19 cellular contexts compared by ENCODE assay signal in the genomic region with DNA sequence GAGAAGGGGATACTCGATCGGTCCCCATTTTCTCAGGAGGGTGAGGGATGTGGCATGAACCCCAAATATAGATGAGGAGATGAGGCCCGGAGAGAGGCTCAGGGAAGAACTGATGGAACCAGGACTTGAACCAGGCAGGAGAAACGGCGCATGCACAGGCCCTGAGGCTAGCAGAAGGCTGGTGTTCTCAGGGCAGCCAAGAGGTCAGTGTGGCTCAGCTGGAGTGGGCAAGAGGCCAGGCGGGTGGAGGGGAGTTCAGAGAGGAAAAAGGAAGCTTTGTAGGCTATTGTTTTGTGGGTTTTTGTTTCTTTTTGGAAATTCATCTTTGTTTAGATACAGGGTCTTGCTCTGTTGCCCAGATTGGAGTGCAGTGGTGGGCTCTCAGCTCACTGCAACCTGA.
DNase-seq lines count a peak whose midpoint lies in the region; ATAC-seq, FAIRE-seq and TF ChIP-seq lines count a peak whose summit lies in the region.
"Had no signal": no experiment of that assay in that cellular context is flagged by ENCODE, and none has a peak within 500 bp of the region (broad histone marks: within the 10 kb centered on the region; RNA-seq: fewer than 3 reads in every experiment).

No MANE protein-coding gene starts in this region.

- CTCF ChIA-PET in OCI-LY7 (lab: Charles Lee; ENCODE audit: unreplicated experiment) = no interaction called here

- peak overlapping the region; percentile 79 for H3K27ac Mint-ChIP-seq in astrocyte (ENCODE audit: unreplicated experiment)
- H3K27ac Mint-ChIP-seq: activated CD4-positive, alpha-beta T cell treated with anti-CD3 and anti-CD28 coated beads, Interleukin-2, amount 10 ng/mL, durations not matched to agents 24 days and 14 days; HFFc6; memory B cell; T-helper 1 cell treated with Interleukin-12 subunit alpha and Interleukin-12 subunit beta and Interleukin-4 antibody, amounts not matched to agents 30 μg/mL and 1 μg/mL, for 36 hours had no signal

- peaks cover 16% of the 10 kb centered on the region for H3K36me3 Mint-ChIP-seq in astrocyte (ENCODE audit: low read depth, unreplicated experiment)
- H3K36me3 Mint-ChIP-seq: memory B cell had no signal

- DNase-seq in CD1c-positive myeloid dendritic cell (ENCODE audit: extremely low spot score) = peak; percentile 35
- DNase-seq in astrocyte (ENCODE audit: low read depth) = no peak
- DNase-seq in left cardiac atrium = peak; percentile 49
- peak; percentile 65 for DNase-seq in occipital lobe (lab: John Stamatoyannopoulos, UW)
- no peak for DNase-seq in NCI-H526 treated with DMSO at 0.1 percent for 48 hours (lab: John Stamatoyannopoulos, UW)
- no peak for DNase-seq in NCI-H2107 (lab: John Stamatoyannopoulos, UW)
- no peak for DNase-seq in OCI-LY7 (ENCODE audit: low spot score)
- DNase-seq in NCI-H1694 (lab: John Stamatoyannopoulos, UW) = no peak
- DNase-seq: activated CD4-positive, alpha-beta T cell treated with anti-CD3 and anti-CD28 coated beads, Interleukin-2, amount 10 ng/mL, durations not matched to agents 24 days and 14 days; activated T-cell treated with anti-CD3 and anti-CD28 coated beads, Interleukin-2, amount 50 U/mL, for 48 hours; HFFc6; NCI-H446 treated with DMSO at 0.1 percent for 48 hours; stimulated activated CD4-positive, alpha-beta T cell treated with anti-CD3 and anti-CD28 coated beads, Interleukin-2, amount 100 ng/mL, for 48 hours had no signal

- H3K4me1 ChIP-seq in astrocyte (ENCODE audit: insufficient read depth, low read length) = no peaks in the 10 kb centered on the region
- peaks cover 15% of the 10 kb centered on the region for H3K4me1 ChIP-seq in OCI-LY7 (ENCODE audit: insufficient read depth, low read length, poor library complexity, severe bottlenecking)
- H3K4me1 ChIP-seq: ascending aorta, prostate gland had no signal

- H3K9me3 Mint-ChIP-seq in astrocyte (ENCODE audit: unreplicated experiment) = peaks cover 24% of the 10 kb centered on the region
- H3K9me3 Mint-ChIP-seq: activated CD4-positive, alpha-beta T cell treated with anti-CD3 and anti-CD28 coated beads, Interleukin-2, amount 10 ng/mL, durations not matched to agents 24 days and 14 days; memory B cell; T-helper 1 cell treated with Interleukin-12 subunit alpha and Interleukin-12 subunit beta and Interleukin-4 antibody, amounts not matched to agents 30 μg/mL and 1 μg/mL, for 36 hours had no signal

- H3K36me3 ChIP-seq in astrocyte (ENCODE audit: insufficient read depth, low read length) (no peaks in the 10 kb centered on the region), OCI-LY7 (ENCODE audit: insufficient read depth, low read length) (no peaks in the 10 kb centered on the region)
- H3K36me3 ChIP-seq: ascending aorta, prostate gland had no signal

- peaks cover 82% of the 10 kb centered on the region for H4K20me1 ChIP-seq in astrocyte (ENCODE audit: insufficient read depth, low read length)
- H4K20me1 ChIP-seq in OCI-LY7 (ENCODE audit: insufficient read depth, low read length) = no peaks in the 10 kb centered on the region

- H3K27ac ChIP-seq in astrocyte (ENCODE audit: low read depth, low read length) (no peak overlapping the region), OCI-LY7 (ENCODE audit: low read depth, low read length, poor library complexity, severe bottlenecking) (no peak overlapping the region)
- H3K27ac ChIP-seq: ascending aorta, prostate gland had no signal

- H3K4me2 ChIP-seq in astrocyte (ENCODE audit: low read length) = no peak overlapping the region
- no peak overlapping the region for H3K4me2 ChIP-seq in OCI-LY7 (ENCODE audit: low read length)

- H3K4me3 Mint-ChIP-seq in astrocyte (ENCODE audit: unreplicated experiment) = no peak overlapping the region
- H3K4me3 Mint-ChIP-seq: activated CD4-positive, alpha-beta T cell treated with anti-CD3 and anti-CD28 coated beads, Interleukin-2, amount 10 ng/mL, durations not matched to agents 24 days and 14 days; HFFc6; memory B cell; T-helper 1 cell treated with Interleukin-12 subunit alpha and Interleukin-12 subunit beta and Interleukin-4 antibody, amounts not matched to agents 30 μg/mL and 1 μg/mL, for 36 hours had no signal

- TF ChIP-seq CTCF in astrocyte (IDR thresholded peaks at IDR 0.05; ENCODE audit: insufficient read depth, low read depth, low read length) (no peak), OCI-LY7 (conservative IDR thresholded peaks at IDR 0.05; ENCODE audit: low read length) (no peak)

- BruUV-seq in OCI-LY7 (replicated peaks; lab: Mats Ljungman, UMichigan) = no TSS peak

- H3K4me3 ChIP-seq in astrocyte (ENCODE audit: insufficient read depth, low read depth, low read length) (no peak overlapping the region), OCI-LY7 (ENCODE audit: low read depth, low read length, poor library complexity, severe bottlenecking) (no peak overlapping the region)
- H3K4me3 ChIP-seq: ascending aorta, prostate gland had no signal

- ATAC-seq in left cardiac atrium = peak in 1 of 2 donors; percentile 62

- POLR2A ChIA-PET in OCI-LY7 (lab: Charles Lee) = no interaction called here

- H3K4me1 Mint-ChIP-seq in astrocyte (ENCODE audit: low read depth, unreplicated experiment) = peaks cover 1% of the 10 kb centered on the region
- H3K4me1 Mint-ChIP-seq: activated CD4-positive, alpha-beta T cell treated with anti-CD3 and anti-CD28 coated beads, Interleukin-2, amount 10 ng/mL, durations not matched to agents 24 days and 14 days had no signal

- H3K9ac ChIP-seq in astrocyte (ENCODE audit: low read length) = no peak overlapping the region

- intact Hi-C loops in left cardiac atrium (cut with DNase I) (no loop called here), OCI-LY7 (cut with micrococcal nuclease; ENCODE audit: unreplicated experiment) (no loop called here)

- no peaks in the 10 kb centered on the region for H3K9me3 ChIP-seq in astrocyte (ENCODE audit: insufficient read depth, low read depth, low read length)
- no peaks in the 10 kb centered on the region for H3K9me3 ChIP-seq in OCI-LY7 (ENCODE audit: low read length)
- H3K9me3 ChIP-seq: ascending aorta, prostate gland had no signal

- peaks cover 3% of the 10 kb centered on the region for H3K79me2 ChIP-seq in astrocyte (ENCODE audit: insufficient read depth, low read length)
- no peaks in the 10 kb centered on the region for H3K79me2 ChIP-seq in OCI-LY7 (ENCODE audit: insufficient read depth, low read depth, low read length)

- peaks cover 58% of the 10 kb centered on the region for H3K27me3 Mint-ChIP-seq in astrocyte (ENCODE audit: low read depth, unreplicated experiment)

- FAIRE-seq in astrocyte (lab: Jason Lieb, UNC) = no peak
- FAIRE-seq: RCC 7860, urothelium cell line had no signal

- H2AFZ ChIP-seq in astrocyte (ENCODE audit: low read depth, low read length) = no peak overlapping the region
- H2AFZ ChIP-seq in OCI-LY7 (ENCODE audit: low read length) = no peak overlapping the region

- no peaks in the 10 kb centered on the region for H3K27me3 ChIP-seq in astrocyte (ENCODE audit: insufficient read depth, low read length)
- H3K27me3 ChIP-seq: ascending aorta had no signal

- H3K9me2 ChIP-seq in OCI-LY7 (ENCODE audit: insufficient read depth, low read length) = no peaks in the 10 kb centered on the region

Comparison
In these comparisons a context has a peak if more than half of its experiments do, and no peak if none do; other contexts are left out.
1. DNase-seq: peak in CD1c-positive myeloid dendritic cell (single experiment), left cardiac atrium (single experiment) and occipital lobe (single experiment); none in astrocyte (single experiment), NCI-H526 treated with DMSO at 0.1 percent for 48 hours (single experiment), NCI-H2107 (single experiment), OCI-LY7 (single experiment) and NCI-H1694 (single experiment).